In the genomic region with DNA sequence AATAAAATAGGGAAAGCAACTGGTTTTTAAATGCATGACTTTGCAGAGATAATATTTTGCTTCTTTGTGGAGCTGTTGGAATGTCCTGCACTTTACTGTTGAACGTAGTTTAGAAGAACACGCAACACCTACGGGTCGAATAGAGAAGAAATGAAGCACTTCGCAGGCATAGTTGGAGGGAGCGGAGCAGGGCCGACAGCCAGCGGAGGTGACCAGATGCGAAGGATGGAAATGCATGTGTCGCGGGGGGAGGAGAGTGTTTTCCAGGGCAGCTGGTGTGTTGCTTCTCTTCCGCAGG, we compare ENCODE assay signal across 2 cellular contexts.
TF ChIP-seq lines count a peak whose summit lies in the region.

No MANE protein-coding gene starts in this region.

TF ChIP-seq in SK-N-SH, 30 proteins besides CTCF, POLR2A, EP300 and RAD21 (continued from another document):
- TF ChIP-seq, protein P1, sequence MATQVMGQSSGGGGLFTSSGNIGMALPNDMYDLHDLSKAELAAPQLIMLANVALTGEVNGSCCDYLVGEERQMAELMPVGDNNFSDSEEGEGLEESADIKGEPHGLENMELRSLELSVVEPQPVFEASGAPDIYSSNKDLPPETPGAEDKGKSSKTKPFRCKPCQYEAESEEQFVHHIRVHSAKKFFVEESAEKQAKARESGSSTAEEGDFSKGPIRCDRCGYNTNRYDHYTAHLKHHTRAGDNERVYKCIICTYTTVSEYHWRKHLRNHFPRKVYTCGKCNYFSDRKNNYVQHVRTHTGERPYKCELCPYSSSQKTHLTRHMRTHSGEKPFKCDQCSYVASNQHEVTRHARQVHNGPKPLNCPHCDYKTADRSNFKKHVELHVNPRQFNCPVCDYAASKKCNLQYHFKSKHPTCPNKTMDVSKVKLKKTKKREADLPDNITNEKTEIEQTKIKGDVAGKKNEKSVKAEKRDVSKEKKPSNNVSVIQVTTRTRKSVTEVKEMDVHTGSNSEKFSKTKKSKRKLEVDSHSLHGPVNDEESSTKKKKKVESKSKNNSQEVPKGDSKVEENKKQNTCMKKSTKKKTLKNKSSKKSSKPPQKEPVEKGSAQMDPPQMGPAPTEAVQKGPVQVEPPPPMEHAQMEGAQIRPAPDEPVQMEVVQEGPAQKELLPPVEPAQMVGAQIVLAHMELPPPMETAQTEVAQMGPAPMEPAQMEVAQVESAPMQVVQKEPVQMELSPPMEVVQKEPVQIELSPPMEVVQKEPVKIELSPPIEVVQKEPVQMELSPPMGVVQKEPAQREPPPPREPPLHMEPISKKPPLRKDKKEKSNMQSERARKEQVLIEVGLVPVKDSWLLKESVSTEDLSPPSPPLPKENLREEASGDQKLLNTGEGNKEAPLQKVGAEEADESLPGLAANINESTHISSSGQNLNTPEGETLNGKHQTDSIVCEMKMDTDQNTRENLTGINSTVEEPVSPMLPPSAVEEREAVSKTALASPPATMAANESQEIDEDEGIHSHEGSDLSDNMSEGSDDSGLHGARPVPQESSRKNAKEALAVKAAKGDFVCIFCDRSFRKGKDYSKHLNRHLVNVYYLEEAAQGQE (IDR thresholded peaks at IDR 0.05; ENCODE audit: low read depth, low read length), result no peak

TF ChIP-seq in endothelial cell of umbilical vein, 7 proteins besides CTCF, POLR2A, EP300 and RAD21 (continued from another document):
- TF ChIP-seq MYC (IDR thresholded peaks at IDR 0.05; ENCODE audit: low read depth, low read length), result no peak
- no peak for TF ChIP-seq FOS (IDR thresholded peaks at IDR 0.05; ENCODE audit: borderline replicate concordance, insufficient read depth, low read length)
- TF ChIP-seq EZH2 (IDR thresholded peaks at IDR 0.05; ENCODE audit: borderline replicate concordance, low read depth, low read length, severe bottlenecking), result no peak
